Comparison of ENCODE assay signal across 8 cellular contexts in genomic region chr16:89686520-89687091, GRCh38. TPM values are rescaled to one million over a fixed set of nuclear protein-coding genes. Genes with fewer than 3 reads are reported as not detected.
A peak's percentile ranks its signal among the peaks of the same experiment; 100 is the strongest.
DNase-seq lines count a peak whose midpoint lies in the region; ATAC-seq and TF ChIP-seq lines count a peak whose summit lies in the region.

TSS of gene CDK10 (plus strand) at chr16:89686689. CDS start at chr16:89686711, 22 bp downstream.

- H3K4me3 Mint-ChIP-seq in progenitor cell of endocrine pancreas (ENCODE audit: low read depth), result peak within 1 kb of the TSS; percentile 88

- H3K4me3 ChIP-seq in GM12865 (ENCODE audit: low read depth, low read length) (peak within 1 kb of the TSS; percentile 62), heart right ventricle (peak within 1 kb of the TSS; percentile 63 to 96 (median 82)), upper lobe of right lung (peak within 1 kb of the TSS; percentile 73)

- no peaks in the 10 kb centered on the region for H3K27me3 ChIP-seq in heart right ventricle
- no peaks in the 10 kb centered on the region for H3K27me3 ChIP-seq in upper lobe of right lung

- H3K4me1 Mint-ChIP-seq in progenitor cell of endocrine pancreas (ENCODE audit: low read depth), result peaks cover 11% of the 10 kb centered on the region

- H3K4me1 ChIP-seq in heart right ventricle (peaks cover 4 to 14% (median 9%) of the 10 kb centered on the region in 9 donors), upper lobe of right lung (peaks cover 7% of the 10 kb centered on the region)

- H3K27ac Mint-ChIP-seq in progenitor cell of endocrine pancreas, result peak within 1 kb of the TSS; percentile 98

- H3K9me3 Mint-ChIP-seq in progenitor cell of endocrine pancreas (ENCODE audit: low read depth), result peaks cover 15% of the 10 kb centered on the region

- 0 to 1% methylated on average over 56 to 67 of the region's 67 CpGs for WGBS in heart right ventricle, 2 donors

- intact Hi-C loops in T-helper 1 cell treated with Interleukin-12 subunit alpha and Interleukin-12 subunit beta and Interleukin-4 antibody, amounts not matched to agents 30 ng/mL and 1 ng/mL, for 36 hours (cut with micrococcal nuclease), result loop anchor here (1.0 kb wide), 3 partner anchors 14 to 37 kb away; no protein-coding TSS in a partner anchor
- intact Hi-C loops in heart right ventricle (cut with DNase I) (no loop called here), upper lobe of right lung (cut with DNase I) (no loop called here)

- ATAC-seq in HG02623 (IDR thresholded peaks at IDR 0.05; ENCODE audit: unreplicated experiment) (peak; percentile 75), heart right ventricle (peak; percentile 94 to 97 (median 96)), upper lobe of right lung (peak; percentile 93)

- peak; percentile 88 for DNase-seq in GM12865 (ENCODE audit: low read depth)
- peak; percentile 67 for DNase-seq in NCI-H1105 treated with DMSO at 0.1 percent for 48 hours (lab: John Stamatoyannopoulos, UW)
- peak; percentile 67 for DNase-seq in amniotic epithelial cell (ENCODE audit: low read depth)
- peak; percentile 91 to 93 for DNase-seq in heart right ventricle
- DNase-seq in progenitor cell of endocrine pancreas (ENCODE audit: low spot score, unreplicated experiment), result peak; percentile 91
- DNase-seq in upper lobe of right lung, result peak; percentile 91

- H3K36me3 Mint-ChIP-seq in progenitor cell of endocrine pancreas (ENCODE audit: insufficient read depth), result peaks cover 46% of the 10 kb centered on the region

- TF ChIP-seq CTCF in GM12865 (IDR thresholded peaks at IDR 0.05; ENCODE audit: insufficient read depth, low read depth, low read length, missing control alignments), result no peak
- TF ChIP-seq CTCF in heart right ventricle (IDR thresholded peaks at IDR 0.05), result no peak
- no peak for TF ChIP-seq CTCF in progenitor cell of endocrine pancreas (IDR thresholded peaks at IDR 0.05; ENCODE audit: unreplicated experiment)
- TF ChIP-seq CTCF in upper lobe of right lung (IDR thresholded peaks at IDR 0.05), result no peak

- peaks cover 0 to 30% (median 1%) of the 10 kb centered on the region in 9 donors for H3K36me3 ChIP-seq in heart right ventricle
- H3K36me3 ChIP-seq in upper lobe of right lung, result peaks cover 12% of the 10 kb centered on the region

- H3K27ac ChIP-seq in heart right ventricle (peak within 1 kb of the TSS; percentile 69 to 95 (median 90)), upper lobe of right lung (peak within 1 kb of the TSS; percentile 83)

- no peaks in the 10 kb centered on the region for H3K27me3 Mint-ChIP-seq in progenitor cell of endocrine pancreas

- H3K9me3 ChIP-seq in heart right ventricle, result peaks cover 0 to 8% (median 0%) of the 10 kb centered on the region in 11 donors
- no peaks in the 10 kb centered on the region for H3K9me3 ChIP-seq in upper lobe of right lung

RNA-seq across cellular contexts. Expression of gene CDK10, which starts in this region (rescaled TPM):
- 81.6 and 85.1 TPM in 2 replicates for total RNA-seq in T-helper 1 cell treated with Interleukin-12 subunit alpha and Interleukin-12 subunit beta and Interleukin-4 antibody, amounts not matched to agents 30 ng/mL and 1 ng/mL, for 36 hours
- total RNA-seq in heart right ventricle (10 to 100 TPM; 14.7 to 31.4 (median 21.6) TPM), progenitor cell of endocrine pancreas (183 and 192 TPM in 2 replicates), upper lobe of right lung (81.5 TPM)
- 10 to 100 TPM; 35.9 to 63.4 TPM for polyA plus RNA-seq in heart right ventricle

Comparison
In these comparisons a context has a peak if more than half of its experiments do, and no peak if none do; other contexts are left out.
1. Peak in every context shown above with its lines: DNase-seq, ATAC-seq, H3K4me3 ChIP-seq and H3K27ac ChIP-seq.